In the genomic region with DNA sequence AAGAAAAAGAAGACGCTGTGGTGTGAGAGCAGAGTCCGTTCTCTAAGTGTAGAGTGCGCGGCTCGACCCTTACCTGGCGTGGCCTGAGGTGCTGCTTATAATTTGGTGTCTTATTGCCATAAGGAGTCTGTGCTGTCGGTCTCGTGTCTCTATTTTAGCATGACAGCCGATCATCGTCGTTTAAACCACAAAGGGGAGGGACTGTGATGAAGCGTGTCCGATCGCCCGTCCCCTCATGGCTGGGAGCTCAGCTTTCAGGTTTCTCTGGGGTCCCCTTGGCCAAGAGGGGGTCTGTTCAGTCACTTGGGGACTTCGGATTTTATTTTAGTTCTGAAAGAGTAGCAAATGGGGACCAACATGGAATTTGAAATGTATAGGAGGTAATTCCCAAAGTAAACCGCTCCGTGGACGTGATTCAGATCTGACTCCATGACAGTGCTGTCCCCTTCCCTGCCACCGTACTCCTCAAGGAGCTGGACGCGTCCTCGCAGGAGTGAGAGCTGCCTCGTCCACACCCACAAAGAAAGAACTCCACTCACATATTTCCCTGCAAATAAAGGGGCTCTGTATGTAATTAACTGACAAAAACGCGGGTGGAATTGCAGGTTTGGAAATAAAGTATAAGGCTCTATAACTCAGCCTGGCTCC, we compare ENCODE assay signal across 1 cellular context.
TF ChIP-seq lines count a peak whose summit lies in the region.

No MANE protein-coding gene starts in this region.

TF ChIP-seq in HepG2, 621 proteins besides CTCF, POLR2A, EP300 and RAD21 (continued from another document):
- TF ChIP-seq ELF4 (CRISPR knock-in tag; IDR thresholded peaks at IDR 0.05; ENCODE audit: borderline replicate concordance) (peak; percentile 45), ZNF703 (CRISPR knock-in tag; IDR thresholded peaks at IDR 0.05; ENCODE audit: borderline replicate concordance) (no peak)
- TF ChIP-seq, protein P1, sequence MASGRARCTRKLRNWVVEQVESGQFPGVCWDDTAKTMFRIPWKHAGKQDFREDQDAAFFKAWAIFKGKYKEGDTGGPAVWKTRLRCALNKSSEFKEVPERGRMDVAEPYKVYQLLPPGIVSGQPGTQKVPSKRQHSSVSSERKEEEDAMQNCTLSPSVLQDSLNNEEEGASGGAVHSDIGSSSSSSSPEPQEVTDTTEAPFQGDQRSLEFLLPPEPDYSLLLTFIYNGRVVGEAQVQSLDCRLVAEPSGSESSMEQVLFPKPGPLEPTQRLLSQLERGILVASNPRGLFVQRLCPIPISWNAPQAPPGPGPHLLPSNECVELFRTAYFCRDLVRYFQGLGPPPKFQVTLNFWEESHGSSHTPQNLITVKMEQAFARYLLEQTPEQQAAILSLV (CRISPR knock-in tag; IDR thresholded peaks at IDR 0.05; ENCODE audit: borderline replicate concordance), result 0 out of 2 replicates have a peak, but pooled peaks have one; percentile 12
